In the genomic region with DNA sequence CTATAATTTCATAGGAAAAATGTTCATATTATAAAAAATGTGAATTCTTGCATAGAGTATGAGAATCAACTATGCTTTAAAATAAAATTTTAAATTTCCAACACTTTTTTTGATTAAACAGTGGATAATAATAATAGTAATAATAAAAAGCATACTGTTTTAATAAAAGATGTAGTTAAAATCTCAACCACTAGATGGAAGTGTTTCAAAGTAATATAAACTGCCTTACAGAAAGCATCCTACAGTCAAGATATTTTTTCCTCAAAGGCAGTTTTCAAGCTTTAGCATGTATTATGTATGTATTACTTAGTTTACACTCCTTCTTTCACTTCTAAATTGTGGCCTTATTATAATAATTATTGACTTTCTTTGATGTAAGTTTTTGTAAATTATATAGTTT, we compare ENCODE assay signal across 9 cellular contexts.
DNase-seq lines count a peak whose midpoint lies in the region; ATAC-seq, FAIRE-seq and TF ChIP-seq lines count a peak whose summit lies in the region.
"Had no signal": no experiment of that assay in that cellular context is flagged by ENCODE, and none has a peak within 500 bp of the region (broad histone marks: within the 10 kb centered on the region; RNA-seq: fewer than 3 reads in every experiment).

No MANE protein-coding gene starts in this region.

- H2AFZ ChIP-seq in GM23338, result no peak overlapping the region
- H2AFZ ChIP-seq in PC-3 (ENCODE audit: low read length), result no peak overlapping the region

- H3K4me1 ChIP-seq in GM23338 (ENCODE audit: insufficient read depth) (no peaks in the 10 kb centered on the region), PC-3 (ENCODE audit: insufficient read depth, low read length) (no peaks in the 10 kb centered on the region)
- no peaks in the 10 kb centered on the region for H3K4me1 ChIP-seq in naive thymus-derived CD4-positive, alpha-beta T cell (ENCODE audit: control insufficient read depth in 2 of 2, insufficient read depth in 2 of 2, low read length in 2 of 2)

- H3F3A ChIP-seq in GM23338 (replicated peaks; ENCODE audit: low read depth) (no peaks in the 10 kb centered on the region), PC-3 (ENCODE audit: low read length, unreplicated experiment) (no peaks in the 10 kb centered on the region)

- BruUV-seq in PC-3 (replicated peaks; lab: Mats Ljungman, UMichigan), result no TSS peak

- H3K27ac ChIP-seq in GM23338 (ENCODE audit: low read depth) (no peak overlapping the region), PC-3 (ENCODE audit: low read length) (no peak overlapping the region)
- H3K27ac ChIP-seq in naive thymus-derived CD4-positive, alpha-beta T cell (ENCODE audit: low read depth, low read length), result no peak overlapping the region

- H3K9me2 ChIP-seq in GM23338 (ENCODE audit: insufficient read depth) (no peaks in the 10 kb centered on the region), PC-3 (replicated peaks; ENCODE audit: low read length) (no peaks in the 10 kb centered on the region)

- FAIRE-seq in frontal cortex (lab: Jason Lieb, UNC), result peak; percentile 90

- H3K36me3 Mint-ChIP-seq in GM23338 (ENCODE audit: low read depth), result peaks cover 21% of the 10 kb centered on the region
- H3K36me3 Mint-ChIP-seq in naive thymus-derived CD4-positive, alpha-beta T cell, result no peaks in the 10 kb centered on the region

- TF ChIP-seq CTCF in GM23338 (conservative IDR thresholded peaks at IDR 0.05; ENCODE audit: low read depth in 2 of 2) (peak in 1 of 2 experiments; percentile 55; a peak in 3 of 4 replicates), PC-3 (conservative IDR thresholded peaks at IDR 0.05; ENCODE audit: low read depth, low read length) (peak; percentile 53; the same call in 1 of the 2 replicates)

- CTCF ChIA-PET in PC-3 (lab: Charles Lee), result no interaction called here
- CTCF ChIA-PET in naive thymus-derived CD4-positive, alpha-beta T cell (lab: Charles Lee), result no interaction called here

- no peak overlapping the region for H3K4me2 ChIP-seq in GM23338
- no peak overlapping the region for H3K4me2 ChIP-seq in PC-3 (ENCODE audit: low read length)

- DNase-seq in COLO829 (ENCODE audit: low spot score) (peak; percentile 10), GM23338 (ENCODE audit: low spot score) (peak; percentile 52), PC-3 (peak; percentile 57), frontal cortex (ENCODE audit: low spot score in 2 of 2) (no peak), mucosa of gallbladder (ENCODE audit: low spot score) (no peak), NCI-H2196 treated with DMSO at 0.1 percent for 48 hours (lab: John Stamatoyannopoulos, UW; ENCODE audit: unreplicated experiment) (no peak)
- DNase-seq in naive thymus-derived CD4-positive, alpha-beta T cell, result no peak

- H3K79me2 ChIP-seq in GM23338 (replicated peaks; ENCODE audit: insufficient read depth), result no peaks in the 10 kb centered on the region
- H3K79me2 ChIP-seq in PC-3 (ENCODE audit: low read length), result no peaks in the 10 kb centered on the region

- H3K4me3 ChIP-seq in GM23338 (no peak overlapping the region), PC-3 (ENCODE audit: low read length) (no peak overlapping the region)
- H3K4me3 ChIP-seq in naive thymus-derived CD4-positive, alpha-beta T cell (ENCODE audit: low read length), result no peak overlapping the region

- H4K20me1 ChIP-seq in GM23338 (replicated peaks; ENCODE audit: insufficient read depth) (0 out of 2 replicates have a peak, but pooled peaks cover 6% of the 10 kb centered on the region), PC-3 (ENCODE audit: low read length) (no peaks in the 10 kb centered on the region)

- H3K9ac ChIP-seq in PC-3 (ENCODE audit: low read length), result no peak overlapping the region

- peaks cover 41% of the 10 kb centered on the region for H3K27me3 ChIP-seq in GM23338 (ENCODE audit: insufficient read depth)
- no peaks in the 10 kb centered on the region; the same call in 1 of the 2 replicates for H3K27me3 ChIP-seq in PC-3 (ENCODE audit: low read length)
- no peaks in the 10 kb centered on the region for H3K27me3 ChIP-seq in naive thymus-derived CD4-positive, alpha-beta T cell (ENCODE audit: control insufficient read depth in 2 of 2, insufficient read depth in 2 of 2, low read length in 2 of 2)

- peaks cover 84% of the 10 kb centered on the region for H3K9me3 Mint-ChIP-seq in GM23338
- no peaks in the 10 kb centered on the region for H3K9me3 Mint-ChIP-seq in naive thymus-derived CD4-positive, alpha-beta T cell

- H3K4me3 Mint-ChIP-seq in GM23338, result no peak overlapping the region
- no peak overlapping the region for H3K4me3 Mint-ChIP-seq in naive thymus-derived CD4-positive, alpha-beta T cell
- H3K4me3 Mint-ChIP-seq: WTC11 had no signal

- H3K4me1 Mint-ChIP-seq in GM23338, result no peaks in the 10 kb centered on the region
- H3K4me1 Mint-ChIP-seq in naive thymus-derived CD4-positive, alpha-beta T cell, result no peaks in the 10 kb centered on the region
- H3K4me1 Mint-ChIP-seq: WTC11 had no signal

- ATAC-seq in GM23338 (no peak), PC-3 (no peak), HG03565 (IDR thresholded peaks at IDR 0.05; ENCODE audit: unreplicated experiment) (no peak)
- no peak for ATAC-seq in naive thymus-derived CD4-positive, alpha-beta T cell
- ATAC-seq: WTC11 had no signal

- POLR2A ChIA-PET in PC-3 (lab: Charles Lee; ENCODE audit: unreplicated experiment), result no interaction called here
- POLR2A ChIA-PET in naive thymus-derived CD4-positive, alpha-beta T cell (lab: Charles Lee), result no interaction called here

- H3K27me3 Mint-ChIP-seq in GM23338 (ENCODE audit: insufficient read depth, low read depth, poor library complexity), result peaks cover 2% of the 10 kb centered on the region
- peaks cover 0 to 6% (median 0%) of the 10 kb centered on the region in 5 donors for H3K27me3 Mint-ChIP-seq in naive thymus-derived CD4-positive, alpha-beta T cell

- intact Hi-C loops in PC-3 (cut with micrococcal nuclease), result no loop called here
- intact Hi-C loops in naive thymus-derived CD4-positive, alpha-beta T cell (cut with micrococcal nuclease), result no loop called here

- no peak overlapping the region for H3K27ac Mint-ChIP-seq in GM23338
- no peak overlapping the region for H3K27ac Mint-ChIP-seq in naive thymus-derived CD4-positive, alpha-beta T cell
- H3K27ac Mint-ChIP-seq: WTC11 had no signal

- no peaks in the 10 kb centered on the region for H3K36me3 ChIP-seq in GM23338 (ENCODE audit: insufficient read depth)
- H3K36me3 ChIP-seq in PC-3 (ENCODE audit: low read depth, low read length), result no peaks in the 10 kb centered on the region
- H3K36me3 ChIP-seq in naive thymus-derived CD4-positive, alpha-beta T cell (ENCODE audit: control insufficient read depth in 2 of 3, insufficient read depth in 3 of 3, low read length in 3 of 3), result no peaks in the 10 kb centered on the region

- H3K9me3 ChIP-seq in PC-3 (ENCODE audit: low read length), result no peaks in the 10 kb centered on the region
- H3K9me3 ChIP-seq in naive thymus-derived CD4-positive, alpha-beta T cell (ENCODE audit: control insufficient read depth in 2 of 3, low read length in 3 of 3), result no peaks in the 10 kb centered on the region

TF ChIP-seq in GM23338, 12 proteins besides CTCF, POLR2A, EP300 and RAD21 (continues in another document):
- no peak for TF ChIP-seq NANOG (IDR thresholded peaks at IDR 0.05; ENCODE audit: borderline replicate concordance)

Comparison
In these comparisons a context has a peak if more than half of its experiments do, and no peak if none do; other contexts are left out.
1. DNase-seq: peak in COLO829 (single experiment), GM23338 (single experiment) and PC-3 (single experiment); none in frontal cortex (0 of 2), mucosa of gallbladder (single experiment), NCI-H2196 treated with DMSO at 0.1 percent for 48 hours (single experiment) and naive thymus-derived CD4-positive, alpha-beta T cell (0 of 9).